12 cellular contexts compared by ENCODE assay signal in the genomic region with DNA sequence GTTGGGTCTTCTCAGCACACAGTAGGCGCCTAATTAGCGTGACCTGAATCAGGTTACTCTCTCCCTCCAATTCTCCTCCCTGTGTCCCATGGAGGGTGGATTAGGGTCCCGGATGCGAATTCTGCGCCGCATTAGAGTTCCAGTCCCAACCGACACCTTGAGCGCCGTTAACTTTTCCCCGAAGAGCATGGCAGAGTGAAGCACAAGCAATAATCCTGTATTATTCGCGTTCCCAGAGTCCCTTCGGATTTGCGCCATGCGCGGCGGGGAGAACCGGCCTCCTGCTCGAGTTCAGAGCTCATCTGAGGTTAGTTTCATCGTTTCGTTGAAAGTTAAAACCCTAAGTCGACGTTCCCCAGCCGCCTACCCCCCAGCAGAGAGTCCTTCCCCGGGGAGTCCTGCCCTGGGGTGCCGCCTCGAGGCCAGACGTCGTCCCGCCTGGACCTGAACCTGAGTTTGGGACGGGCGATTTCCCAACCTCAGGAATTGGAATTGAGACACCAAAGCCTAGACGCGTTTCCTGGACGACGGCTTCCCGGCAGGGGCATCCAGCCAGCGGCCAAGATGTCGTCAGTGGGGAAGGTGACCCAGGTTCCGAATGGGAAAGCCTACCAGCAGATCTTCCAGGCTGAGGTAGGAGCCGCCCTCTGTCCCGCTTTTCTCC. TPM values are rescaled to one million over a fixed set of nuclear protein-coding genes. Genes with fewer than 3 reads are reported as not detected.
A peak's percentile ranks its signal among the peaks of the same experiment; 100 is the strongest.
DNase-seq lines count a peak whose midpoint lies in the region; TF ChIP-seq lines count a peak whose summit lies in the region.
"Had no signal": no experiment of that assay in that cellular context is flagged by ENCODE, and none has a peak within 500 bp of the region (broad histone marks: within the 10 kb centered on the region; RNA-seq: fewer than 3 reads in every experiment).

A gene (plus strand): TSS at position 160 of the 664 bp plus-strand sequence. CDS start 405 bp downstream, at position 565.

- peaks cover 5% of the 10 kb centered on the region; the same call in 1 of the 2 replicates for H3K4me1 ChIP-seq in iPS-20b (ENCODE audit: insufficient read depth, low read length)

- H3K36me3 ChIP-seq in iPS-20b (ENCODE audit: insufficient read depth, low read depth, low read length), result no peaks in the 10 kb centered on the region

- H3K9me3 ChIP-seq in iPS-20b (ENCODE audit: insufficient read depth, low read depth, low read length), result no peaks in the 10 kb centered on the region; the same call in 1 of the 2 replicates

- no peak for TF ChIP-seq CTCF in retinal pigment epithelial cell (conservative IDR thresholded peaks at IDR 0.05; ENCODE audit: low read depth, low read length)

- H3K9ac ChIP-seq in iPS-20b (ENCODE audit: low read depth, low read length), result peak within 1 kb of the TSS; percentile 45; the same call in 1 of the 2 replicates

- in situ Hi-C loops in ACHN (cut with HindIII; ENCODE audit: low pct_ligation_motif_present, low pct_unique_long_range_greater_than_20kb, low sequenced_read_pairs), result no loop called here

- H3K27me3 ChIP-seq in iPS-20b (ENCODE audit: insufficient read depth, low read length), result no peaks in the 10 kb centered on the region

- H3K27ac ChIP-seq in iPS-20b (ENCODE audit: low read length), result no peak within 1 kb of the TSS
- H3K27ac ChIP-seq: skin epidermis had no signal

- DNase-seq in GM03348 (ENCODE audit: low spot score) (peak; percentile 25), cerebellum (ENCODE audit: low spot score) (no peak), retinal pigment epithelial cell (ENCODE audit: low read depth) (peak; percentile 3), SW 1271 (lab: John Stamatoyannopoulos, UW) (no peak), ACHN (no peak), NCI-H82 (lab: John Stamatoyannopoulos, UW) (no peak)
- DNase-seq in activated T-cell treated with anti-CD3 and anti-CD28 coated beads, Interleukin-2, amount 50 U/mL, for 48 hours, result no peak
- DNase-seq: activated gamma-delta T cell; CD8-positive, alpha-beta memory T cell; NCI-H345 had no signal

- H3K4me3 ChIP-seq in iPS-20b (ENCODE audit: low read length) (peak within 1 kb of the TSS; percentile 43; the same call in 1 of the 2 replicates), retinal pigment epithelial cell (ENCODE audit: low read length) (peak within 1 kb of the TSS; percentile 47)
- H3K4me3 ChIP-seq: skin epidermis had no signal

RNA-seq across cellular contexts. Expression of the gene that starts here (rescaled TPM):
- 14.2 TPM for total RNA-seq in cerebellum

Comparison
In these comparisons a context has a peak if more than half of its experiments do, and no peak if none do; other contexts are left out.
1. DNase-seq: peak in GM03348 (single experiment) and retinal pigment epithelial cell (single experiment); none in cerebellum (single experiment), activated T-cell treated with anti-CD3 and anti-CD28 coated beads, Interleukin-2, amount 50 U/mL, for 48 hours (0 of 2), SW 1271 (0 of 2), ACHN (single experiment) and NCI-H82 (single experiment).